In genomic region chr11:67409261-67409666, GRCh38 we compare ENCODE assay signal across 9 cellular contexts. TPM values are rescaled to one million over a fixed set of nuclear protein-coding genes. Genes with fewer than 3 reads are reported as not detected.
DNase-seq lines count a peak whose midpoint lies in the region; ATAC-seq and TF ChIP-seq lines count a peak whose summit lies in the region.
"Had no signal": no experiment of that assay in that cellular context is flagged by ENCODE, and none has a peak within 500 bp of the region (broad histone marks: within the 10 kb centered on the region; RNA-seq: fewer than 3 reads in every experiment).

No MANE protein-coding gene starts in this region.

- no peak for TF ChIP-seq CTCF in GM13977 (IDR thresholded peaks at IDR 0.05; ENCODE audit: extremely low read depth, insufficient read depth, missing control alignments)

- peak overlapping the region in 15 of 21 experiments; percentile 6 to 99 (median 73) for H3K27ac ChIP-seq in skin epidermis
- H3K27ac ChIP-seq: SK-N-MC had no signal

- ATAC-seq in HG03432 (IDR thresholded peaks at IDR 0.05; ENCODE audit: unreplicated experiment): peak; percentile 47

- H3K4me3 ChIP-seq in skin epidermis (peak overlapping the region in 2 of 7 experiments; percentile 12 to 16), MG63 (no peak overlapping the region)
- H3K4me3 ChIP-seq: SK-N-MC had no signal

- no peaks in the 10 kb centered on the region for H3K36me3 ChIP-seq in MG63

- in situ Hi-C loops in GM13977 (cut with MboI; ENCODE audit: low pct_unique_long_range_greater_than_20kb, low sequenced_read_pairs, unreplicated experiment): loop anchor here (10.0 kb wide), 1 partner anchor 56 kb away; the partner anchor contains the start of gene TMEM134

- no peaks in the 10 kb centered on the region for H3K27me3 ChIP-seq in MG63

- no peaks in the 10 kb centered on the region for H3K9me3 ChIP-seq in MG63

- peak; percentile 86 for DNase-seq in GM13977 (ENCODE audit: low spot score)
- peak; percentile 76 to 81 for DNase-seq in activated T-cell treated with anti-CD3 and anti-CD28 coated beads, Interleukin-2, amount 50 U/mL, for 48 hours
- no peak for DNase-seq in MG63
- no peak for DNase-seq in DMS79 treated with DMSO at 0.1 percent for 48 hours (lab: John Stamatoyannopoulos, UW)
- DNase-seq in SIG-M5 (lab: John Stamatoyannopoulos, UW): no peak
- DNase-seq in NCI-H187 (lab: John Stamatoyannopoulos, UW): no peak

RNA-seq across cellular contexts. Expression of gene TBC1D10C, which starts 5.4 kb away (rescaled TPM):
- total RNA-seq in MG63 (2014; rRNA removed; shearing (Covaris generic); ENCODE audit: low replicate concordance): not detected in 2 replicates

RNA-seq across cellular contexts. Expression of gene CARNS1, which starts 6.2 kb away (rescaled TPM):
- total RNA-seq in MG63 (2014; rRNA removed; shearing (Covaris generic); ENCODE audit: low replicate concordance): not detected in 2 replicates

RNA-seq across cellular contexts. Expression of gene PPP1CA, which starts 7.6 kb away (rescaled TPM):
- total RNA-seq in MG63 (2014; rRNA removed; shearing (Covaris generic); ENCODE audit: low replicate concordance): 244 and 262 TPM in 2 replicates

RNA-seq across cellular contexts. Expression of gene RAD9A, which starts 17.5 kb away (rescaled TPM):
- total RNA-seq in MG63 (2014; rRNA removed; shearing (Covaris generic); ENCODE audit: low replicate concordance): 1.7 and 17.6 TPM in 2 replicates

RNA-seq across cellular contexts. Expression of gene RPS6KB2, which starts 19.0 kb away (rescaled TPM):
- 77.9 and 121 TPM in 2 replicates for total RNA-seq in MG63 (2014; rRNA removed; shearing (Covaris generic); ENCODE audit: low replicate concordance)

Comparison
In these comparisons a context has a peak if more than half of its experiments do, and no peak if none do; other contexts are left out.
1. DNase-seq: peak in GM13977 (single experiment) and activated T-cell treated with anti-CD3 and anti-CD28 coated beads, Interleukin-2, amount 50 U/mL, for 48 hours (2 of 2); none in MG63 (single experiment), DMS79 treated with DMSO at 0.1 percent for 48 hours (single experiment), SIG-M5 (single experiment) and NCI-H187 (0 of 2).